ENCODE assay signal across 1 cellular context in the genomic region with DNA sequence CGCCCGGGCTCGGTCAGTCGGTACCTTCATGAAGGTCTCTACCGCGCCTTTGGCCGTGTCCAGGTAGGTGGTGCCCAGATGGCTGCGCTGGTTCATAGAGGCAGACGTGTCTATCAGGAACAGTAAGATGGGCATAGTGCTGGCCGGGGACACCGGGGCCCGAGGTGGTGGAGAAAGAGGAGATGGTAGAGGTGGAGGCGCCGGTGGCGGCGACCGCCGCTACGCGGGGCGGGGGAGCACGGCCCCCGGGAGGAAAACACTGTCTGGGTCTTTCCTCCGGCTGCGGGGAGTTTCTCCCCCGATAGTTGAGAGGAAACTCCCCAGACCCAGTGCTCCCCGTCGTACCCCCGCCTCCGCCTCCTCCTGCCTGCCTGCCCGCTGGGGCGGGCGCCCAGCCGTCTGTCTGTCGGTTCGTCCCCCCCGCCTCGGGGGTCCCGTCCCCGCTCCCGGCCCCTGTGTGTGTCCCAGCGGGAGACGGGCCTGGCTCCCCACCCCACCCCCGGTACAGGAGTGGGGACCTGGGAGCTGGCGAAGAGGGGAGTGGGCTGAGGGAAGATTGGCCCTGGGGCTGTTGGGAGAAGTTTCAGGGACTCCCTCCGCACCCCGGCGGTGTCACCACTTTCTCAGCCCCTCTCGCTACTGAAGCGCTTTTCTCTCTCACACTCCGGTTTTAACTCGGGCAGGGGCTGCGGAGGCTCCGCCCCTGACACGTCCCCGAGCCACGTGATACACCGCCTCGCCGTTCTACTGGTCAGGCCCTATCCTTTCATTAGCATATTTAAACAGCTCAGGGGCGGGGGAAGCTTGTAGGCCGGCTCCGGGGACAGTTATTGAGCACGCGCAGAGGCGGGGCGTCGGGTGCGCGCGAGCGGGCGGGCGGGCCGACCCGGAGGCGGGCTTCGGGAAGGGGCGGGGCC.
TF ChIP-seq lines count a peak whose summit lies in the region.

A gene with protein sequence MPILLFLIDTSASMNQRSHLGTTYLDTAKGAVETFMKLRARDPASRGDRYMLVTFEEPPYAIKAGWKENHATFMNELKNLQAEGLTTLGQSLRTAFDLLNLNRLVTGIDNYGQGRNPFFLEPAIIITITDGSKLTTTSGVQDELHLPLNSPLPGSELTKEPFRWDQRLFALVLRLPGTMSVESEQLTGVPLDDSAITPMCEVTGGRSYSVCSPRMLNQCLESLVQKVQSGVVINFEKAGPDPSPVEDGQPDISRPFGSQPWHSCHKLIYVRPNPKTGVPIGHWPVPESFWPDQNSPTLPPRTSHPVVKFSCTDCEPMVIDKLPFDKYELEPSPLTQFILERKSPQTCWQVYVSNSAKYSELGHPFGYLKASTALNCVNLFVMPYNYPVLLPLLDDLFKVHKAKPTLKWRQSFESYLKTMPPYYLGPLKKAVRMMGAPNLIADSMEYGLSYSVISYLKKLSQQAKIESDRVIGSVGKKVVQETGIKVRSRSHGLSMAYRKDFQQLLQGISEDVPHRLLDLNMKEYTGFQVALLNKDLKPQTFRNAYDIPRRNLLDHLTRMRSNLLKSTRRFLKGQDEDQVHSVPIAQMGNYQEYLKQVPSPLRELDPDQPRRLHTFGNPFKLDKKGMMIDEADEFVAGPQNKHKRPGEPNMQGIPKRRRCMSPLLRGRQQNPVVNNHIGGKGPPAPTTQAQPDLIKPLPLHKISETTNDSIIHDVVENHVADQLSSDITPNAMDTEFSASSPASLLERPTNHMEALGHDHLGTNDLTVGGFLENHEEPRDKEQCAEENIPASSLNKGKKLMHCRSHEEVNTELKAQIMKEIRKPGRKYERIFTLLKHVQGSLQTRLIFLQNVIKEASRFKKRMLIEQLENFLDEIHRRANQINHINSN (minus strand): TSS at position 646 of the 917 bp plus-strand sequence. CDS start 511 bp downstream, at position 135.

TF ChIP-seq in HEK293, 187 proteins besides CTCF, POLR2A, EP300 and RAD21 (continued from another document and continues in another):
- TF ChIP-seq, protein P1, sequence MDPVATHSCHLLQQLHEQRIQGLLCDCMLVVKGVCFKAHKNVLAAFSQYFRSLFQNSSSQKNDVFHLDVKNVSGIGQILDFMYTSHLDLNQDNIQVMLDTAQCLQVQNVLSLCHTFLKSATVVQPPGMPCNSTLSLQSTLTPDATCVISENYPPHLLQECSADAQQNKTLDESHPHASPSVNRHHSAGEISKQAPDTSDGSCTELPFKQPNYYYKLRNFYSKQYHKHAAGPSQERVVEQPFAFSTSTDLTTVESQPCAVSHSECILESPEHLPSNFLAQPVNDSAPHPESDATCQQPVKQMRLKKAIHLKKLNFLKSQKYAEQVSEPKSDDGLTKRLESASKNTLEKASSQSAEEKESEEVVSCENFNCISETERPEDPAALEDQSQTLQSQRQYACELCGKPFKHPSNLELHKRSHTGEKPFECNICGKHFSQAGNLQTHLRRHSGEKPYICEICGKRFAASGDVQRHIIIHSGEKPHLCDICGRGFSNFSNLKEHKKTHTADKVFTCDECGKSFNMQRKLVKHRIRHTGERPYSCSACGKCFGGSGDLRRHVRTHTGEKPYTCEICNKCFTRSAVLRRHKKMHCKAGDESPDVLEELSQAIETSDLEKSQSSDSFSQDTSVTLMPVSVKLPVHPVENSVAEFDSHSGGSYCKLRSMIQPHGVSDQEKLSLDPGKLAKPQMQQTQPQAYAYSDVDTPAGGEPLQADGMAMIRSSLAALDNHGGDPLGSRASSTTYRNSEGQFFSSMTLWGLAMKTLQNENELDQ (tag by site-specific recombination; IDR thresholded peaks at IDR 0.05; ENCODE audit: low read depth), result no peak
- TF ChIP-seq KLF9 (tag by site-specific recombination; IDR thresholded peaks at IDR 0.05; ENCODE audit: low read depth), result peak; percentile 46; the same call in 1 of the 2 replicates
- peak; percentile 84 for TF ChIP-seq GLIS2 (tag by site-specific recombination; IDR thresholded peaks at IDR 0.05)
- TF ChIP-seq, protein P2, sequence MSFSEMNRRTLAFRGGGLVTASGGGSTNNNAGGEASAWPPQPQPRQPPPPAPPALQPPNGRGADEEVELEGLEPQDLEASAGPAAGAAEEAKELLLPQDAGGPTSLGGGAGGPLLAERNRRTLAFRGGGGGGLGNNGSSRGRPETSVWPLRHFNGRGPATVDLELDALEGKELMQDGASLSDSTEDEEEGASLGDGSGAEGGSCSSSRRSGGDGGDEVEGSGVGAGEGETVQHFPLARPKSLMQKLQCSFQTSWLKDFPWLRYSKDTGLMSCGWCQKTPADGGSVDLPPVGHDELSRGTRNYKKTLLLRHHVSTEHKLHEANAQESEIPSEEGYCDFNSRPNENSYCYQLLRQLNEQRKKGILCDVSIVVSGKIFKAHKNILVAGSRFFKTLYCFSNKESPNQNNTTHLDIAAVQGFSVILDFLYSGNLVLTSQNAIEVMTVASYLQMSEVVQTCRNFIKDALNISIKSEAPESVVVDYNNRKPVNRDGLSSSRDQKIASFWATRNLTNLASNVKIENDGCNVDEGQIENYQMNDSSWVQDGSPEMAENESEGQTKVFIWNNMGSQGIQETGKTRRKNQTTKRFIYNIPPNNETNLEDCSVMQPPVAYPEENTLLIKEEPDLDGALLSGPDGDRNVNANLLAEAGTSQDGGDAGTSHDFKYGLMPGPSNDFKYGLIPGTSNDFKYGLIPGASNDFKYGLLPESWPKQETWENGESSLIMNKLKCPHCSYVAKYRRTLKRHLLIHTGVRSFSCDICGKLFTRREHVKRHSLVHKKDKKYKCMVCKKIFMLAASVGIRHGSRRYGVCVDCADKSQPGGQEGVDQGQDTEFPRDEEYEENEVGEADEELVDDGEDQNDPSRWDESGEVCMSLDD (tag by site-specific recombination; IDR thresholded peaks at IDR 0.05), result peak; percentile 84
- TF ChIP-seq FEZF1 (tag by site-specific recombination; IDR thresholded peaks at IDR 0.05), result no peak
- no peak for TF ChIP-seq ZNF664 (tag by site-specific recombination; IDR thresholded peaks at IDR 0.05)
- no peak for TF ChIP-seq ZNF560 (tag by site-specific recombination; IDR thresholded peaks at IDR 0.05; ENCODE audit: borderline replicate concordance)
- peak; percentile 24; the same call in 1 of the 2 replicates for TF ChIP-seq ZNF600 (tag by site-specific recombination; IDR thresholded peaks at IDR 0.05)
- TF ChIP-seq BCL11A (tag by site-specific recombination; IDR thresholded peaks at IDR 0.05; ENCODE audit: low read depth), result no peak
- TF ChIP-seq ZNF501 (tag by site-specific recombination; IDR thresholded peaks at IDR 0.05), result peak; percentile 94
- TF ChIP-seq PRDM1 (tag by site-specific recombination; IDR thresholded peaks at IDR 0.05), result peak; percentile 96
- TF ChIP-seq, protein P3, sequence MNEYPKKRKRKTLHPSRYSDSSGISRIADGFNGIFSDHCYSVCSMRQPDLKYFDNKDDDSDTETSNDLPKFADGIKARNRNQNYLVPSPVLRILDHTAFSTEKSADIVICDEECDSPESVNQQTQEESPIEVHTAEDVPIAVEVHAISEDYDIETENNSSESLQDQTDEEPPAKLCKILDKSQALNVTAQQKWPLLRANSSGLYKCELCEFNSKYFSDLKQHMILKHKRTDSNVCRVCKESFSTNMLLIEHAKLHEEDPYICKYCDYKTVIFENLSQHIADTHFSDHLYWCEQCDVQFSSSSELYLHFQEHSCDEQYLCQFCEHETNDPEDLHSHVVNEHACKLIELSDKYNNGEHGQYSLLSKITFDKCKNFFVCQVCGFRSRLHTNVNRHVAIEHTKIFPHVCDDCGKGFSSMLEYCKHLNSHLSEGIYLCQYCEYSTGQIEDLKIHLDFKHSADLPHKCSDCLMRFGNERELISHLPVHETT (tag by site-specific recombination; IDR thresholded peaks at IDR 0.05), result peak; percentile 45; the same call in 1 of the 2 replicates
- peak; percentile 66; the same call in 1 of the 2 replicates for TF ChIP-seq ZFP69B (tag by site-specific recombination; IDR thresholded peaks at IDR 0.05)
- TF ChIP-seq ZNF629 (tag by site-specific recombination; IDR thresholded peaks at IDR 0.05), result peak; percentile 33; the same call in 1 of the 2 replicates
- TF ChIP-seq, protein P4, sequence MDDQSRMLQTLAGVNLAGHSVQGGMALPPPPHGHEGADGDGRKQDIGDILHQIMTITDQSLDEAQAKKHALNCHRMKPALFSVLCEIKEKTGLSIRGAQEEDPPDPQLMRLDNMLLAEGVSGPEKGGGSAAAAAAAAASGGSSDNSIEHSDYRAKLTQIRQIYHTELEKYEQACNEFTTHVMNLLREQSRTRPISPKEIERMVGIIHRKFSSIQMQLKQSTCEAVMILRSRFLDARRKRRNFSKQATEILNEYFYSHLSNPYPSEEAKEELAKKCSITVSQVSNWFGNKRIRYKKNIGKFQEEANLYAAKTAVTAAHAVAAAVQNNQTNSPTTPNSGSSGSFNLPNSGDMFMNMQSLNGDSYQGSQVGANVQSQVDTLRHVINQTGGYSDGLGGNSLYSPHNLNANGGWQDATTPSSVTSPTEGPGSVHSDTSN (CRISPR knock-in tag; IDR thresholded peaks at IDR 0.05), result 0 out of 2 replicates have a peak, but pooled peaks have one; percentile 23
- TF ChIP-seq, protein P5, sequence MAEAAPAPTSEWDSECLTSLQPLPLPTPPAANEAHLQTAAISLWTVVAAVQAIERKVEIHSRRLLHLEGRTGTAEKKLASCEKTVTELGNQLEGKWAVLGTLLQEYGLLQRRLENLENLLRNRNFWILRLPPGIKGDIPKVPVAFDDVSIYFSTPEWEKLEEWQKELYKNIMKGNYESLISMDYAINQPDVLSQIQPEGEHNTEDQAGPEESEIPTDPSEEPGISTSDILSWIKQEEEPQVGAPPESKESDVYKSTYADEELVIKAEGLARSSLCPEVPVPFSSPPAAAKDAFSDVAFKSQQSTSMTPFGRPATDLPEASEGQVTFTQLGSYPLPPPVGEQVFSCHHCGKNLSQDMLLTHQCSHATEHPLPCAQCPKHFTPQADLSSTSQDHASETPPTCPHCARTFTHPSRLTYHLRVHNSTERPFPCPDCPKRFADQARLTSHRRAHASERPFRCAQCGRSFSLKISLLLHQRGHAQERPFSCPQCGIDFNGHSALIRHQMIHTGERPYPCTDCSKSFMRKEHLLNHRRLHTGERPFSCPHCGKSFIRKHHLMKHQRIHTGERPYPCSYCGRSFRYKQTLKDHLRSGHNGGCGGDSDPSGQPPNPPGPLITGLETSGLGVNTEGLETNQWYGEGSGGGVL (tag by site-specific recombination; IDR thresholded peaks at IDR 0.05), result peak; percentile 64
- peak; percentile 82 for TF ChIP-seq ZIC2 (tag by site-specific recombination; IDR thresholded peaks at IDR 0.05)
- no peak for TF ChIP-seq ZNF426 (tag by site-specific recombination; IDR thresholded peaks at IDR 0.05)
- TF ChIP-seq ZNF2 (tag by site-specific recombination; IDR thresholded peaks at IDR 0.05), result 0 out of 2 replicates have a peak, but pooled peaks have one; percentile 63
- TF ChIP-seq KLF7 (tag by site-specific recombination; IDR thresholded peaks at IDR 0.05; ENCODE audit: borderline replicate concordance), result 0 out of 2 replicates have a peak, but pooled peaks have one; percentile 23
- TF ChIP-seq WT1 (tag by site-specific recombination; IDR thresholded peaks at IDR 0.05), result peak; percentile 51
- TF ChIP-seq ZNF24 (tag by site-specific recombination; IDR thresholded peaks at IDR 0.05), result peak; percentile 51; the same call in 1 of the 2 replicates
- TF ChIP-seq, protein P6, sequence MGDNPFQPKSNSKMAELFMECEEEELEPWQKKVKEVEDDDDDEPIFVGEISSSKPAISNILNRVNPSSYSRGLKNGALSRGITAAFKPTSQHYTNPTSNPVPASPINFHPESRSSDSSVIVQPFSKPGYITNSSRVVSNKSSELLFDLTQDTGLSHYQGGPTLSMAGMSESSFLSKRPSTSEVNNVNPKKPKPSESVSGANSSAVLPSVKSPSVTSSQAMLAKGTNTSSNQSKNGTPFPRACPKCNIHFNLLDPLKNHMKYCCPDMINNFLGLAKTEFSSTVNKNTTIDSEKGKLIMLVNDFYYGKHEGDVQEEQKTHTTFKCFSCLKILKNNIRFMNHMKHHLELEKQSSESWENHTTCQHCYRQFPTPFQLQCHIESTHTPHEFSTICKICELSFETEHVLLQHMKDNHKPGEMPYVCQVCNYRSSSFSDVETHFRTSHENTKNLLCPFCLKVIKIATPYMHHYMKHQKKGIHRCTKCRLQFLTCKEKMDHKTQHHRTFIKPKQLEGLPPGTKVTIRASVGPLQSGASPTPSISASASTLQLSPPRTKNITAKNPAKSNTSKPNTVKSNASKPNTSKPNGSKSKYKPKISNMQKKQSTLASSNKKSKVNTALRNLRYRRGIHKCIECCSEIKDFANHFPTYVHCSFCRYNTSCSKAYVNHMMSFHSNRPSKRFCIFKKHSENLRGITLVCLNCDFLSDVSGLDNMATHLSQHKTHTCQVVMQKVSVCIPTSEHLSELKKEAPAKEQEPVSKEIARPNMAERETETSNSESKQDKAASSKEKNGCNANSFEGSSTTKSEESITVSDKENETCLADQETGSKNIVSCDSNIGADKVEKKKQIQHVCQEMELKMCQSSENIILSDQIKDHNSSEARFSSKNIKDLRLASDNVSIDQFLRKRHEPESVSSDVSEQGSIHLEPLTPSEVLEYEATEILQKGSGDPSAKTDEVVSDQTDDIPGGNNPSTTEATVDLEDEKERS (tag by site-specific recombination; IDR thresholded peaks at IDR 0.05), result no peak; the same call in 1 of the 2 replicates
- no peak for TF ChIP-seq ZNF792 (tag by site-specific recombination; IDR thresholded peaks at IDR 0.05)
- TF ChIP-seq, protein P7, sequence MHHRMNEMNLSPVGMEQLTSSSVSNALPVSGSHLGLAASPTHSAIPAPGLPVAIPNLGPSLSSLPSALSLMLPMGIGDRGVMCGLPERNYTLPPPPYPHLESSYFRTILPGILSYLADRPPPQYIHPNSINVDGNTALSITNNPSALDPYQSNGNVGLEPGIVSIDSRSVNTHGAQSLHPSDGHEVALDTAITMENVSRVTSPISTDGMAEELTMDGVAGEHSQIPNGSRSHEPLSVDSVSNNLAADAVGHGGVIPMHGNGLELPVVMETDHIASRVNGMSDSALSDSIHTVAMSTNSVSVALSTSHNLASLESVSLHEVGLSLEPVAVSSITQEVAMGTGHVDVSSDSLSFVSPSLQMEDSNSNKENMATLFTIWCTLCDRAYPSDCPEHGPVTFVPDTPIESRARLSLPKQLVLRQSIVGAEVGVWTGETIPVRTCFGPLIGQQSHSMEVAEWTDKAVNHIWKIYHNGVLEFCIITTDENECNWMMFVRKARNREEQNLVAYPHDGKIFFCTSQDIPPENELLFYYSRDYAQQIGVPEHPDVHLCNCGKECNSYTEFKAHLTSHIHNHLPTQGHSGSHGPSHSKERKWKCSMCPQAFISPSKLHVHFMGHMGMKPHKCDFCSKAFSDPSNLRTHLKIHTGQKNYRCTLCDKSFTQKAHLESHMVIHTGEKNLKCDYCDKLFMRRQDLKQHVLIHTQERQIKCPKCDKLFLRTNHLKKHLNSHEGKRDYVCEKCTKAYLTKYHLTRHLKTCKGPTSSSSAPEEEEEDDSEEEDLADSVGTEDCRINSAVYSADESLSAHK (tag by site-specific recombination; IDR thresholded peaks at IDR 0.05), result peak; percentile 92
- TF ChIP-seq, protein P8, sequence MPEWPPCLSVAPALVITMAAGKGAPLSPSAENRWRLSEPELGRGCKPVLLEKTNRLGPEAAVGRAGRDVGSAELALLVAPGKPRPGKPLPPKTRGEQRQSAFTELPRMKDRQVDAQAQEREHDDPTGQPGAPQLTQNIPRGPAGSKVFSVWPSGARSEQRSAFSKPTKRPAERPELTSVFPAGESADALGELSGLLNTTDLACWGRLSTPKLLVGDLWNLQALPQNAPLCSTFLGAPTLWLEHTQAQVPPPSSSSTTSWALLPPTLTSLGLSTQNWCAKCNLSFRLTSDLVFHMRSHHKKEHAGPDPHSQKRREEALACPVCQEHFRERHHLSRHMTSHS (tag by site-specific recombination; IDR thresholded peaks at IDR 0.05), result no peak
- TF ChIP-seq IKZF3 (tag by site-specific recombination; IDR thresholded peaks at IDR 0.05), result 0 out of 2 replicates have a peak, but pooled peaks have one; percentile 14
- TF ChIP-seq SETDB1 (IDR thresholded peaks at IDR 0.05; ENCODE audit: insufficient read length, low read length), result no peak
- TF ChIP-seq GLI4 (tag by site-specific recombination; IDR thresholded peaks at IDR 0.05), result peak; percentile 88; the same call in 1 of the 2 replicates
- no peak for TF ChIP-seq RBAK (tag by site-specific recombination; IDR thresholded peaks at IDR 0.05)
- TF ChIP-seq ZNF660 (tag by site-specific recombination; IDR thresholded peaks at IDR 0.05), result peak; percentile 57
- peak; percentile 97; the same call in 1 of the 2 replicates for TF ChIP-seq ZNF391 (tag by site-specific recombination; IDR thresholded peaks at IDR 0.05; ENCODE audit: borderline replicate concordance, low read depth)
